8 cellular contexts compared by ENCODE assay signal in genomic region chr6:30570760-30571084, GRCh38. TPM values are rescaled to one million over a fixed set of nuclear protein-coding genes. Genes with fewer than 3 reads are reported as not detected.
DNase-seq lines count a peak whose midpoint lies in the region; TF ChIP-seq lines count a peak whose summit lies in the region.

No MANE protein-coding gene starts in this region.

- no peaks in the 10 kb centered on the region for H3K9me3 Mint-ChIP-seq in endothelial cell (ENCODE audit: unreplicated experiment)

- peaks cover 44% of the 10 kb centered on the region for H3K79me2 ChIP-seq in OCI-LY3 (ENCODE audit: low read length)
- H3K79me2 ChIP-seq in neural cell (replicated peaks; ENCODE audit: insufficient read depth, low read length) = peaks cover 36% of the 10 kb centered on the region

- peak overlapping the region; percentile 65 for H3K9ac ChIP-seq in OCI-LY3 (ENCODE audit: low read length)
- peak overlapping the region; percentile 81 for H3K9ac ChIP-seq in neural cell (ENCODE audit: low read length)

- H3K36me3 ChIP-seq in OCI-LY3 (replicated peaks; ENCODE audit: low read depth, low read length) = no peaks in the 10 kb centered on the region
- H3K36me3 ChIP-seq in neural cell (ENCODE audit: insufficient read depth, low read length) = no peaks in the 10 kb centered on the region

- peaks cover 43% of the 10 kb centered on the region for H3K4me1 Mint-ChIP-seq in endothelial cell (ENCODE audit: unreplicated experiment)

- H3K4me2 ChIP-seq in OCI-LY3 (ENCODE audit: low read length) (peak overlapping the region; percentile 87), neural cell (ENCODE audit: low read length) (peak overlapping the region; percentile 98)

- no peaks in the 10 kb centered on the region for H3K9me2 ChIP-seq in neural cell (ENCODE audit: insufficient read depth, low read length)

- peaks cover 20% of the 10 kb centered on the region for H3K4me1 ChIP-seq in OCI-LY3 (ENCODE audit: low read length)

- H3K27ac ChIP-seq in OCI-LY3 (ENCODE audit: low read length) (no peak overlapping the region), neural cell (ENCODE audit: low read length) (peak overlapping the region; percentile 66)

- TF ChIP-seq CTCF in GM12875 (IDR thresholded peaks at IDR 0.05; ENCODE audit: borderline replicate concordance, insufficient read depth, low read depth, low read length) (no peak), OCI-LY3 (IDR thresholded peaks at IDR 0.05; ENCODE audit: low read depth, low read length) (no peak), endothelial cell (IDR thresholded peaks at IDR 0.05; ENCODE audit: unreplicated experiment) (no peak), neural cell (IDR thresholded peaks at IDR 0.05; ENCODE audit: poor library complexity, severe bottlenecking) (no peak)

- H2AFZ ChIP-seq in OCI-LY3 (ENCODE audit: low read depth, low read length) = peak overlapping the region; percentile 87
- H2AFZ ChIP-seq in neural cell (ENCODE audit: low read depth, low read length) = peak overlapping the region; percentile 78

- peaks cover 4% of the 10 kb centered on the region for H3K36me3 Mint-ChIP-seq in endothelial cell (ENCODE audit: low read depth, unreplicated experiment)

- no peaks in the 10 kb centered on the region for H3K9me3 ChIP-seq in OCI-LY3 (ENCODE audit: insufficient read depth, low read length)
- H3K9me3 ChIP-seq in neural cell (ENCODE audit: low read length) = no peaks in the 10 kb centered on the region

- H3K27me3 Mint-ChIP-seq in endothelial cell (ENCODE audit: unreplicated experiment) = peaks cover 18% of the 10 kb centered on the region

- peak overlapping the region; percentile 95 for H3K4me3 Mint-ChIP-seq in endothelial cell (ENCODE audit: unreplicated experiment)

- peak overlapping the region; percentile 94 for H3K27ac Mint-ChIP-seq in endothelial cell (ENCODE audit: unreplicated experiment)

- H3F3A ChIP-seq in neural cell (ENCODE audit: insufficient read depth, low read length, poor library complexity, severe bottlenecking) = no peaks in the 10 kb centered on the region

- DNase-seq in HCEC 1CT (peak; percentile 3), endothelial cell (ENCODE audit: low spot score) (no peak), NCI-H187 (lab: John Stamatoyannopoulos, UW) (no peak), 8988T (no peak), KBM-7 (no peak)

- H3K4me3 ChIP-seq in GM12875 (ENCODE audit: low read depth, low read length) = peak overlapping the region; percentile 29
- H3K4me3 ChIP-seq in OCI-LY3 (ENCODE audit: low read length) = peak overlapping the region; percentile 99
- peak overlapping the region; percentile 77 for H3K4me3 ChIP-seq in neural cell (ENCODE audit: low read length)

- TF ChIP-seq RAD21 in neural cell (conservative IDR thresholded peaks at IDR 0.05) = no peak

- TF ChIP-seq EP300 in neural cell (conservative IDR thresholded peaks at IDR 0.05; ENCODE audit: poor library complexity, severe bottlenecking) = no peak

- H3K27me3 ChIP-seq in OCI-LY3 (ENCODE audit: low read depth, low read length) = no peaks in the 10 kb centered on the region
- H3K27me3 ChIP-seq in neural cell (ENCODE audit: insufficient read depth, low read depth, low read length) = peaks cover 7% of the 10 kb centered on the region

- H4K20me1 ChIP-seq in OCI-LY3 (ENCODE audit: insufficient read depth, low read length) (peaks cover 31% of the 10 kb centered on the region), neural cell (ENCODE audit: insufficient read depth) (no peaks in the 10 kb centered on the region)

- in situ Hi-C loops in KBM-7 (cut with MboI; ENCODE audit: low pct_unique_long_range_greater_than_20kb, low sequenced_read_pairs) = no loop called here

TF ChIP-seq in neural cell, 6 proteins besides CTCF, POLR2A, EP300 and RAD21:
- no peak for TF ChIP-seq EZH2 (IDR thresholded peaks at IDR 0.05; ENCODE audit: borderline replicate concordance, insufficient read depth, low read length, poor library complexity, severe bottlenecking)
- no peak for TF ChIP-seq SMC3 (conservative IDR thresholded peaks at IDR 0.05; ENCODE audit: poor library complexity)
- no peak for TF ChIP-seq REST (IDR thresholded peaks at IDR 0.05; ENCODE audit: borderline replicate concordance)
- no peak for TF ChIP-seq MXI1 (conservative IDR thresholded peaks at IDR 0.05; ENCODE audit: poor library complexity, severe bottlenecking)
- no peak for TF ChIP-seq POLR2AphosphoS5 (IDR thresholded peaks at IDR 0.05)
- TF ChIP-seq TAF1 (IDR thresholded peaks at IDR 0.05; ENCODE audit: low read depth) = no peak

RNA-seq across cellular contexts. Expression of gene ABCF1, which starts 0.5 kb away (rescaled TPM):
- total RNA-seq in endothelial cell (ENCODE audit: unreplicated experiment) = 57.2 TPM
- polyA plus RNA-seq in neural cell = 17.6 and 19.5 TPM in 2 replicates
- 32.6 and 37.5 TPM in 2 replicates for polyA minus RNA-seq in neural cell

RNA-seq across cellular contexts. Expression of gene PRR3, which starts 13.6 kb away (rescaled TPM):
- 12.6 TPM for total RNA-seq in endothelial cell (ENCODE audit: unreplicated experiment)
- 11.7 and 13.0 TPM in 2 replicates for polyA plus RNA-seq in neural cell
- 29.8 and 30.7 TPM in 2 replicates for polyA minus RNA-seq in neural cell

RNA-seq across cellular contexts. Expression of gene GNL1, which starts 14.4 kb away (rescaled TPM):
- total RNA-seq in endothelial cell (ENCODE audit: unreplicated experiment) = 109 TPM
- 32.1 and 38.9 TPM in 2 replicates for polyA plus RNA-seq in neural cell
- 62.6 and 65.3 TPM in 2 replicates for polyA minus RNA-seq in neural cell

RNA-seq across cellular contexts. Expression of gene PPP1R10, which starts 46.3 kb away (rescaled TPM):
- 75.8 TPM for total RNA-seq in endothelial cell (ENCODE audit: unreplicated experiment)
- polyA plus RNA-seq in neural cell = 13.7 and 18.8 TPM in 2 replicates
- 36.0 and 41.6 TPM in 2 replicates for polyA minus RNA-seq in neural cell

RNA-seq across cellular contexts. Expression of gene MRPS18B, which starts 46.9 kb away (rescaled TPM):
- 39.8 TPM for total RNA-seq in endothelial cell (ENCODE audit: unreplicated experiment)
- polyA plus RNA-seq in neural cell = 77.7 and 106 TPM in 2 replicates
- 56.3 and 58.2 TPM in 2 replicates for polyA minus RNA-seq in neural cell

Comparison
In these comparisons a context has a peak if more than half of its experiments do, and no peak if none do; other contexts are left out.
1. H3K4me3 ChIP-seq: peak in every context shown above with its lines; median percentile 99 in OCI-LY3; 77 in neural cell; 29 in GM12875.